Comparison of ENCODE assay signal across 21 cellular contexts in genomic region chr1:116895073-116895472, GRCh38.
"Had no signal": no experiment of that assay in that cellular context is flagged by ENCODE, and none has a peak within 500 bp of the region (broad histone marks: within the 10 kb centered on the region; RNA-seq: fewer than 3 reads in every experiment).

No MANE protein-coding gene starts in this region.

- H3K4me3 ChIP-seq: coronary artery, dorsolateral prefrontal cortex, esophagus muscularis mucosa, gastroesophageal sphincter, heart left ventricle, hepatocyte, left lung, lower lobe of right lung had no signal

- H3K27me3 ChIP-seq: esophagus muscularis mucosa, foreskin keratinocyte, gastroesophageal sphincter, hepatocyte had no signal

- ATAC-seq: foreskin keratinocyte; gastroesophageal sphincter; heart left ventricle; left cardiac atrium; left lung; left ventricle myocardium superior; lower lobe of right lung; naive thymus-derived CD4-positive, alpha-beta T cell had no signal

- H3K79me2 ChIP-seq: hepatocyte had no signal

- H3K36me3 ChIP-seq: esophagus muscularis mucosa, gastroesophageal sphincter, heart left ventricle, left lung, lower lobe of right lung had no signal

- H3K27ac ChIP-seq: coronary artery, dorsolateral prefrontal cortex, esophagus muscularis mucosa, foreskin keratinocyte, gastroesophageal sphincter, heart left ventricle, hepatocyte, left lung, lower lobe of right lung had no signal

- H3K9me3 ChIP-seq: esophagus muscularis mucosa, gastroesophageal sphincter had no signal

- H3K4me2 ChIP-seq: hepatocyte had no signal

- DNase-seq: dermis blood vessel endothelial cell; dorsolateral prefrontal cortex; effector CD4-positive, alpha-beta T cell; effector memory CD4-positive, alpha-beta T cell; foreskin keratinocyte; heart left ventricle; hypothalamus; immature natural killer cell; left cardiac atrium; left lung; left ventricle myocardium superior; lower lobe of right lung; mesenchymal stem cell; naive thymus-derived CD4-positive, alpha-beta T cell had no signal

- FAIRE-seq: endothelial cell of umbilical vein, frontal cortex, keratinocyte had no signal

- H2AFZ ChIP-seq: hepatocyte had no signal

- H3K4me1 ChIP-seq: esophagus muscularis mucosa, foreskin keratinocyte, gastroesophageal sphincter, heart left ventricle, left lung, lower lobe of right lung had no signal
